In genomic region chr14:24035791-24036179, GRCh38 we compare ENCODE assay signal across 9 cellular contexts. TPM values are rescaled to one million over a fixed set of nuclear protein-coding genes. Genes with fewer than 3 reads are reported as not detected.
A peak's percentile ranks its signal among the peaks of the same experiment; 100 is the strongest.
DNase-seq lines count a peak whose midpoint lies in the region; ATAC-seq, FAIRE-seq and TF ChIP-seq lines count a peak whose summit lies in the region.
"Not testable (repeated sequence)": the region's sequence is repeated elsewhere in the genome, so short reads cannot be mapped to it uniquely, and the experiment has no call there.
"Had no signal": no experiment of that assay in that cellular context is flagged by ENCODE, and none has a peak within 500 bp of the region (broad histone marks: within the 10 kb centered on the region; RNA-seq: fewer than 3 reads in every experiment).

No MANE protein-coding gene starts in this region.

- peaks cover 61% of the 10 kb centered on the region for H3K4me1 Mint-ChIP-seq in CD14-positive monocyte
- not testable (repeated sequence) for H3K4me1 Mint-ChIP-seq in astrocyte (ENCODE audit: low read depth, unreplicated experiment)

- H4K20me1 ChIP-seq in KMS-11 (ENCODE audit: insufficient read depth); astrocyte (ENCODE audit: insufficient read depth, low read length): not testable (repeated sequence)

- H3K4me3 Mint-ChIP-seq in CD14-positive monocyte (peak overlapping the region; percentile 99 to 100), astrocyte (ENCODE audit: unreplicated experiment) (peak overlapping the region; percentile 86)

- H3K27ac Mint-ChIP-seq in CD14-positive monocyte (peak overlapping the region; percentile 18 to 87 (median 66)), astrocyte (ENCODE audit: unreplicated experiment) (peak overlapping the region; percentile 58)

- not testable (repeated sequence) for TF ChIP-seq POLR2A in spleen (IDR thresholded peaks at IDR 0.05)

- not testable (repeated sequence) for FAIRE-seq in astrocyte (lab: Jason Lieb, UNC)

- not testable (repeated sequence) for H3K36me3 Mint-ChIP-seq in CD14-positive monocyte; astrocyte (ENCODE audit: low read depth, unreplicated experiment)

- not testable (repeated sequence) for H3K4me3 ChIP-seq in KMS-11 (IDR thresholded peaks at IDR 0.05; ENCODE audit: insufficient read depth, low read depth, low read length); astrocyte (ENCODE audit: insufficient read depth, low read depth, low read length)
- H3K4me3 ChIP-seq in mucosa of rectum (ENCODE audit: low read length in 2 of 2): peak overlapping the region in 1 of 2 donors; percentile 75
- H3K4me3 ChIP-seq in spleen: peak overlapping the region in 5 of 8 donors; percentile 51 to 83 (median 59)

- H3K4me1 ChIP-seq in KMS-11 (ENCODE audit: low read depth, poor library complexity, severe bottlenecking); astrocyte (ENCODE audit: insufficient read depth, low read length): not testable (repeated sequence)
- H3K4me1 ChIP-seq in mucosa of rectum (ENCODE audit: control insufficient read depth in 2 of 2, insufficient read depth in 2 of 2, low read length in 2 of 2) (peaks cover 9 to 10% of the 10 kb centered on the region in 2 donors), spleen (peaks cover 0 to 48% (median 5%) of the 10 kb centered on the region in 6 donors)

- not testable (repeated sequence) for H3K9ac ChIP-seq in KMS-11; astrocyte (ENCODE audit: low read length)
- H3K9ac ChIP-seq in mucosa of rectum (ENCODE audit: low read depth in 1 of 2, low read length in 2 of 2): peak overlapping the region in 1 of 2 donors; percentile 76

- ATAC-seq in GM21390 (IDR thresholded peaks at IDR 0.05; ENCODE audit: unreplicated experiment) (peak; percentile 11), Right ventricle myocardium inferior (peak; percentile 20)

- H3K4me2 ChIP-seq in KMS-11: not testable (repeated sequence)
- peak overlapping the region; percentile 94 for H3K4me2 ChIP-seq in astrocyte (ENCODE audit: low read length)

- H3K9me3 Mint-ChIP-seq in CD14-positive monocyte (peaks cover 0 to 14% (median 6%) of the 10 kb centered on the region in 7 donors), astrocyte (ENCODE audit: unreplicated experiment) (peaks cover 19% of the 10 kb centered on the region)

- not testable (repeated sequence) for H3K27me3 ChIP-seq in KMS-11 (ENCODE audit: insufficient read depth, low read depth); astrocyte (ENCODE audit: insufficient read depth, low read length); mucosa of rectum (ENCODE audit: control insufficient read depth in 2 of 2, insufficient read depth in 2 of 2, low read length in 2 of 2); spleen (replicated peaks in 1 of 7)

- not testable (repeated sequence) for H3K9me3 ChIP-seq in astrocyte (ENCODE audit: insufficient read depth, low read depth, low read length); mucosa of rectum (ENCODE audit: control insufficient read depth in 2 of 2, low read length in 2 of 2)
- peaks cover 0 to 24% (median 19%) of the 10 kb centered on the region in 8 donors for H3K9me3 ChIP-seq in spleen

- 17 to 50% (median 33%) methylated on average over 2 to 3 of the region's 3 CpGs for WGBS in spleen, 5 donors

- peak overlapping the region; percentile 67; the same call in 1 of the 2 replicates for H2AFZ ChIP-seq in KMS-11 (ENCODE audit: low read depth)
- not testable (repeated sequence) for H2AFZ ChIP-seq in astrocyte (ENCODE audit: low read depth, low read length)

- not testable (repeated sequence) for H3K79me2 ChIP-seq in KMS-11 (ENCODE audit: insufficient read depth, low read depth); astrocyte (ENCODE audit: insufficient read depth, low read length)

- not testable (repeated sequence) for DNase-seq in CD14-positive monocyte (ENCODE audit: low spot score); astrocyte (ENCODE audit: low read depth); Right ventricle myocardium inferior (ENCODE audit: missing footprints); spleen
- peak; percentile 41 for DNase-seq in SW480 (ENCODE audit: low spot score)

- H3K27me3 Mint-ChIP-seq in CD14-positive monocyte (ENCODE audit: low read depth in 3 of 3); astrocyte (ENCODE audit: low read depth, unreplicated experiment): not testable (repeated sequence)

- TF ChIP-seq CTCF in CD14-positive monocyte (IDR thresholded peaks at IDR 0.05); KMS-11 (conservative IDR thresholded peaks at IDR 0.05; ENCODE audit: low read depth, low read length); astrocyte (IDR thresholded peaks at IDR 0.05; ENCODE audit: insufficient read depth, low read depth, low read length); spleen (IDR thresholded peaks at IDR 0.05 in 8 of 11, conservative IDR thresholded peaks at IDR 0.05 in 3 of 11): not testable (repeated sequence)

- not testable (repeated sequence) for H3K27ac ChIP-seq in KMS-11; astrocyte (ENCODE audit: low read depth, low read length)
- H3K27ac ChIP-seq in mucosa of rectum (ENCODE audit: low read depth in 2 of 2, low read length in 2 of 2) (peak overlapping the region; percentile 92 to 94), spleen (peak overlapping the region; percentile 6 to 89 (median 87))

- intact Hi-C loops in CD14-positive monocyte (cut with micrococcal nuclease); spleen (cut with DNase I; ENCODE audit: low total_unique reads): not testable (repeated sequence)
- intact Hi-C loops in Right ventricle myocardium inferior (cut with DNase I): loop anchor here (5.0 kb wide), 1 partner anchor 48 kb away; the partner anchor contains the start of gene DHRS4L2

- not testable (repeated sequence) for H3K36me3 ChIP-seq in KMS-11 (ENCODE audit: insufficient read depth); astrocyte (ENCODE audit: insufficient read depth, low read length); mucosa of rectum (ENCODE audit: control insufficient read depth in 2 of 2, insufficient read depth in 2 of 2, low read length in 2 of 2); spleen

RNA-seq across cellular contexts. Expression of gene CARMIL3, which starts 16.0 kb away (rescaled TPM):
- polyA plus RNA-seq in CD14-positive monocyte: not detected
- 0.34 and 0.38 TPM in 2 replicates for total RNA-seq in astrocyte
- 0.08 TPM for total RNA-seq in Right ventricle myocardium inferior
- 1 to 10 TPM in 6 of 7 donors, under 1 TPM in 1; 0.44 to 3.2 (median 1.5) TPM for total RNA-seq in spleen
- 1 to 10 TPM in 2 of 3 donors, under 1 TPM in 1; 0.39 to 1.8 (median 1.0) TPM for polyA plus RNA-seq in spleen

RNA-seq across cellular contexts. Expression of gene CPNE6, which starts 35.6 kb away (rescaled TPM):
- not detected for polyA plus RNA-seq in CD14-positive monocyte
- total RNA-seq in astrocyte: not detected in 2 replicates
- not detected for total RNA-seq in Right ventricle myocardium inferior
- total RNA-seq in spleen: under 1 TPM in 1 of 7 donors, not detected in 6; 0.13 TPM
- polyA plus RNA-seq in spleen: under 1 TPM in 1 of 3 donors, not detected in 2; 0.03 TPM
- total RNA-seq: dermis microvascular lymphatic vessel endothelial cell had no signal

RNA-seq across cellular contexts. Expression of gene DHRS4L2, which starts 47.1 kb away (rescaled TPM):
- polyA plus RNA-seq in CD14-positive monocyte (10 to 100 TPM; 42.6 to 46.6 TPM), spleen (10 to 100 TPM; 31.3 to 54.4 (median 42.7) TPM)
- total RNA-seq in astrocyte (13.4 and 15.8 TPM in 2 replicates), Right ventricle myocardium inferior (16.3 TPM), spleen (10 to 100 TPM in 6 of 7 donors, 1 to 10 TPM in 1; 9.2 to 32.5 (median 19.9) TPM)

RNA-seq across cellular contexts. Expression of gene PCK2, which starts 58.3 kb away (rescaled TPM):
- polyA plus RNA-seq in CD14-positive monocyte (10 to 100 TPM; 29.9 to 34.2 TPM), spleen (10 to 100 TPM; 25.3 to 35.7 (median 27.9) TPM)
- total RNA-seq in astrocyte (73.8 and 101 TPM in 2 replicates), Right ventricle myocardium inferior (4.3 TPM), spleen (10 to 100 TPM; 31.4 to 52.3 (median 34.9) TPM)
